8 cellular contexts compared by ENCODE assay signal in the genomic region with DNA sequence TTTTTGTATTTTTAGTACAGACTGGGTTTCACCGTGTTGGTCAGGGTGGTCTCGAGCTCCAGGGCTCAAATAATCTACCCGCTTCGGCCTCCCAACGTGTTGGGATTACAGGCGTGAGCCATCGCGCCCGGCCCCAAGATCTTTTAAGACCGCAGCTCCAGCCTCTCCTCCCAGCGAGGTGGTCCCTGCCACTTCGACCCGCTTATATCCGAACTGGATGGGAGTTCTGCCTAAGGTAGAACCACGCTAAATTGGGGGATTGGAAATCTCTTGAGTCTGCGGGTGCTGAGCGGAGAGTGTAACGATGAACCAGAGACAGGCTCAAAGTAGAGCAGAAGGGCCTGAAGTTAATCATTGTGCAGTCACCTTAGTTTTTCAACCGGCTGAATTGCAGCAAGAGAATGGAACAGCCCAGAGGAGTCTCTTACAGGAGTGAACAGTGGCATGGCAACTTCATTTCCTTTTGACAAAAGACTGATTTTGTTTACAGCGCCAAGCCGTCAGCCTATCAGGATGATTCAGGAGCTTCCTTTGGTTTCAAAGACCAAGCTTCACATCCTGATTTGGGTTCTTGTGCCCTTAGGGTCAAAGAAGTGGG.
DNase-seq lines count a peak whose midpoint lies in the region; ATAC-seq and TF ChIP-seq lines count a peak whose summit lies in the region.

No MANE protein-coding gene starts in this region.

- no peaks in the 10 kb centered on the region for H3K4me1 ChIP-seq in endocrine pancreas (ENCODE audit: control insufficient read depth, insufficient read depth, low read length)
- peaks cover 11% of the 10 kb centered on the region in 2 donors for H3K4me1 ChIP-seq in muscle layer of duodenum (ENCODE audit: control insufficient read depth in 1 of 2, insufficient read depth in 2 of 2, low read length in 2 of 2)

- H3K9ac ChIP-seq in endocrine pancreas (ENCODE audit: control insufficient read depth, insufficient read depth, low read length) = peak overlapping the region; percentile 79

- H3K36me3 ChIP-seq in endocrine pancreas (ENCODE audit: control insufficient read depth, insufficient read depth, low read length) = no peaks in the 10 kb centered on the region
- H3K36me3 ChIP-seq in muscle layer of duodenum (ENCODE audit: control insufficient read depth in 1 of 2, insufficient read depth in 2 of 2, low read length in 2 of 2) = peaks cover 11 to 19% of the 10 kb centered on the region in 2 donors

- ATAC-seq in HG03135 (IDR thresholded peaks at IDR 0.05; ENCODE audit: unreplicated experiment) (peak; percentile 18), SK-N-SH treated with all-trans-retinoic acid at 6 μM for 48 hours (peak; percentile 13)

- peak overlapping the region; percentile 83 for H3K4me3 Mint-ChIP-seq in activated T-cell treated with anti-CD3 and anti-CD28 coated beads, Interleukin-2, amount 50 U/mL, for 24 hours

- peaks cover 34% of the 10 kb centered on the region for H3K36me3 Mint-ChIP-seq in activated T-cell treated with anti-CD3 and anti-CD28 coated beads, Interleukin-2, amount 50 U/mL, for 24 hours (ENCODE audit: low read depth)

- H3K27ac Mint-ChIP-seq in activated T-cell treated with anti-CD3 and anti-CD28 coated beads, Interleukin-2, amount 50 U/mL, for 24 hours = peak overlapping the region; percentile 90

- peak overlapping the region; percentile 71 for H3K4me3 ChIP-seq in endocrine pancreas (ENCODE audit: control insufficient read depth, insufficient read depth, low read length)
- peak overlapping the region; percentile 80 to 87 for H3K4me3 ChIP-seq in muscle layer of duodenum (ENCODE audit: low read depth in 1 of 2, low read length in 2 of 2)

- no peaks in the 10 kb centered on the region for H3K9me3 ChIP-seq in endocrine pancreas (ENCODE audit: control insufficient read depth, low read length)
- no peaks in the 10 kb centered on the region for H3K9me3 ChIP-seq in muscle layer of duodenum (ENCODE audit: control insufficient read depth in 1 of 2, low read length in 2 of 2)

- no peaks in the 10 kb centered on the region for H3K27me3 ChIP-seq in endocrine pancreas (ENCODE audit: control insufficient read depth, insufficient read depth, low read length)
- no peaks in the 10 kb centered on the region for H3K27me3 ChIP-seq in muscle layer of duodenum (ENCODE audit: low read depth, low read length)

- H3K27me3 Mint-ChIP-seq in activated T-cell treated with anti-CD3 and anti-CD28 coated beads, Interleukin-2, amount 50 U/mL, for 24 hours = no peaks in the 10 kb centered on the region

- no peaks in the 10 kb centered on the region for H3K9me3 Mint-ChIP-seq in activated T-cell treated with anti-CD3 and anti-CD28 coated beads, Interleukin-2, amount 50 U/mL, for 24 hours

- DNase-seq in activated T-cell treated with anti-CD3 and anti-CD28 coated beads, Interleukin-2, amount 50 U/mL, for 24 hours = no peak
- DNase-seq in activated T-cell treated with anti-CD3 and anti-CD28 coated beads for 4 hours = no peak
- no peak for DNase-seq in NK-92 (lab: John Stamatoyannopoulos, UW; ENCODE audit: unreplicated experiment)
- no peak for DNase-seq in T1000 (lab: John Stamatoyannopoulos, UW)

- H3K27ac ChIP-seq in muscle layer of duodenum (ENCODE audit: low read length) = peak overlapping the region; percentile 56

- peaks cover 38% of the 10 kb centered on the region for H3K4me1 Mint-ChIP-seq in activated T-cell treated with anti-CD3 and anti-CD28 coated beads, Interleukin-2, amount 50 U/mL, for 24 hours (ENCODE audit: low read depth)

TF ChIP-seq in SK-N-SH treated with all-trans-retinoic acid at 6 μM for 48 hours, 23 proteins besides CTCF, POLR2A, EP300 and RAD21 (continues in another document):
- TF ChIP-seq BACH2 (CRISPR knock-in tag; IDR thresholded peaks at IDR 0.05; ENCODE audit: borderline replicate concordance) (no peak), ZFP30 (CRISPR knock-in tag; IDR thresholded peaks at IDR 0.05) (no peak), ZC3H10 (CRISPR knock-in tag; IDR thresholded peaks at IDR 0.05) (no peak), SNAI2 (CRISPR knock-in tag; IDR thresholded peaks at IDR 0.05) (no peak), RARB (CRISPR knock-in tag; IDR thresholded peaks at IDR 0.05) (no peak), CSDC2 (CRISPR knock-in tag; IDR thresholded peaks at IDR 0.05) (no peak), ZFP3 (CRISPR knock-in tag; IDR thresholded peaks at IDR 0.05) (no peak), ZNF70 (CRISPR knock-in tag; IDR thresholded peaks at IDR 0.05) (no peak), PPARA (CRISPR knock-in tag; IDR thresholded peaks at IDR 0.05; ENCODE audit: borderline replicate concordance) (no peak), ZNF8 (CRISPR knock-in tag; IDR thresholded peaks at IDR 0.05) (no peak), GLIS3 (CRISPR knock-in tag; IDR thresholded peaks at IDR 0.05) (no peak), OSR1 (CRISPR knock-in tag; IDR thresholded peaks at IDR 0.05) (no peak), ESRRG (CRISPR knock-in tag; IDR thresholded peaks at IDR 0.05) (no peak)
- TF ChIP-seq, protein P1, sequence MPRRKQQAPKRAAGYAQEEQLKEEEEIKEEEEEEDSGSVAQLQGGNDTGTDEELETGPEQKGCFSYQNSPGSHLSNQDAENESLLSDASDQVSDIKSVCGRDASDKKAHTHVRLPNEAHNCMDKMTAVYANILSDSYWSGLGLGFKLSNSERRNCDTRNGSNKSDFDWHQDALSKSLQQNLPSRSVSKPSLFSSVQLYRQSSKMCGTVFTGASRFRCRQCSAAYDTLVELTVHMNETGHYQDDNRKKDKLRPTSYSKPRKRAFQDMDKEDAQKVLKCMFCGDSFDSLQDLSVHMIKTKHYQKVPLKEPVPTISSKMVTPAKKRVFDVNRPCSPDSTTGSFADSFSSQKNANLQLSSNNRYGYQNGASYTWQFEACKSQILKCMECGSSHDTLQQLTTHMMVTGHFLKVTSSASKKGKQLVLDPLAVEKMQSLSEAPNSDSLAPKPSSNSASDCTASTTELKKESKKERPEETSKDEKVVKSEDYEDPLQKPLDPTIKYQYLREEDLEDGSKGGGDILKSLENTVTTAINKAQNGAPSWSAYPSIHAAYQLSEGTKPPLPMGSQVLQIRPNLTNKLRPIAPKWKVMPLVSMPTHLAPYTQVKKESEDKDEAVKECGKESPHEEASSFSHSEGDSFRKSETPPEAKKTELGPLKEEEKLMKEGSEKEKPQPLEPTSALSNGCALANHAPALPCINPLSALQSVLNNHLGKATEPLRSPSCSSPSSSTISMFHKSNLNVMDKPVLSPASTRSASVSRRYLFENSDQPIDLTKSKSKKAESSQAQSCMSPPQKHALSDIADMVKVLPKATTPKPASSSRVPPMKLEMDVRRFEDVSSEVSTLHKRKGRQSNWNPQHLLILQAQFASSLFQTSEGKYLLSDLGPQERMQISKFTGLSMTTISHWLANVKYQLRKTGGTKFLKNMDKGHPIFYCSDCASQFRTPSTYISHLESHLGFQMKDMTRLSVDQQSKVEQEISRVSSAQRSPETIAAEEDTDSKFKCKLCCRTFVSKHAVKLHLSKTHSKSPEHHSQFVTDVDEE (CRISPR knock-in tag; IDR thresholded peaks at IDR 0.05) = no peak
- TF ChIP-seq, protein P2, sequence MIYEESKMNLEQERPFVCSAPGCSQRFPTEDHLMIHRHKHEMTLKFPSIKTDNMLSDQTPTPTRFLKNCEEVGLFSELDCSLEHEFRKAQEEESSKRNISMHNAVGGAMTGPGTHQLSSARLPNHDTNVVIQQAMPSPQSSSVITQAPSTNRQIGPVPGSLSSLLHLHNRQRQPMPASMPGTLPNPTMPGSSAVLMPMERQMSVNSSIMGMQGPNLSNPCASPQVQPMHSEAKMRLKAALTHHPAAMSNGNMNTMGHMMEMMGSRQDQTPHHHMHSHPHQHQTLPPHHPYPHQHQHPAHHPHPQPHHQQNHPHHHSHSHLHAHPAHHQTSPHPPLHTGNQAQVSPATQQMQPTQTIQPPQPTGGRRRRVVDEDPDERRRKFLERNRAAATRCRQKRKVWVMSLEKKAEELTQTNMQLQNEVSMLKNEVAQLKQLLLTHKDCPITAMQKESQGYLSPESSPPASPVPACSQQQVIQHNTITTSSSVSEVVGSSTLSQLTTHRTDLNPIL (CRISPR knock-in tag; IDR thresholded peaks at IDR 0.05; ENCODE audit: low read depth) = no peak
- TF ChIP-seq, protein P3, sequence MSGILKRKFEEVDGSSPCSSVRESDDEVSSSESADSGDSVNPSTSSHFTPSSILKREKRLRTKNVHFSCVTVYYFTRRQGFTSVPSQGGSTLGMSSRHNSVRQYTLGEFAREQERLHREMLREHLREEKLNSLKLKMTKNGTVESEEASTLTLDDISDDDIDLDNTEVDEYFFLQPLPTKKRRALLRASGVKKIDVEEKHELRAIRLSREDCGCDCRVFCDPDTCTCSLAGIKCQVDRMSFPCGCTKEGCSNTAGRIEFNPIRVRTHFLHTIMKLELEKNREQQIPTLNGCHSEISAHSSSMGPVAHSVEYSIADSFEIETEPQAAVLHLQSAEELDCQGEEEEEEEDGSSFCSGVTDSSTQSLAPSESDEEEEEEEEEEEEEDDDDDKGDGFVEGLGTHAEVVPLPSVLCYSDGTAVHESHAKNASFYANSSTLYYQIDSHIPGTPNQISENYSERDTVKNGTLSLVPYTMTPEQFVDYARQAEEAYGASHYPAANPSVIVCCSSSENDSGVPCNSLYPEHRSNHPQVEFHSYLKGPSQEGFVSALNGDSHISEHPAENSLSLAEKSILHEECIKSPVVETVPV (CRISPR knock-in tag; IDR thresholded peaks at IDR 0.05) = no peak
- TF ChIP-seq, protein P4, sequence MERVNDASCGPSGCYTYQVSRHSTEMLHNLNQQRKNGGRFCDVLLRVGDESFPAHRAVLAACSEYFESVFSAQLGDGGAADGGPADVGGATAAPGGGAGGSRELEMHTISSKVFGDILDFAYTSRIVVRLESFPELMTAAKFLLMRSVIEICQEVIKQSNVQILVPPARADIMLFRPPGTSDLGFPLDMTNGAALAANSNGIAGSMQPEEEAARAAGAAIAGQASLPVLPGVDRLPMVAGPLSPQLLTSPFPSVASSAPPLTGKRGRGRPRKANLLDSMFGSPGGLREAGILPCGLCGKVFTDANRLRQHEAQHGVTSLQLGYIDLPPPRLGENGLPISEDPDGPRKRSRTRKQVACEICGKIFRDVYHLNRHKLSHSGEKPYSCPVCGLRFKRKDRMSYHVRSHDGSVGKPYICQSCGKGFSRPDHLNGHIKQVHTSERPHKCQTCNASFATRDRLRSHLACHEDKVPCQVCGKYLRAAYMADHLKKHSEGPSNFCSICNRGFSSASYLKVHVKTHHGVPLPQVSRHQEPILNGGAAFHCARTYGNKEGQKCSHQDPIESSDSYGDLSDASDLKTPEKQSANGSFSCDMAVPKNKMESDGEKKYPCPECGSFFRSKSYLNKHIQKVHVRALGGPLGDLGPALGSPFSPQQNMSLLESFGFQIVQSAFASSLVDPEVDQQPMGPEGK (CRISPR knock-in tag; IDR thresholded peaks at IDR 0.05; ENCODE audit: borderline replicate concordance) = no peak
